ENCODE assay signal across 26 cellular contexts in genomic region chr20:46185353-46185752, GRCh38.
A peak's percentile ranks its signal among the peaks of the same experiment; 100 is the strongest.
DNase-seq lines count a peak whose midpoint lies in the region; ATAC-seq, FAIRE-seq and TF ChIP-seq lines count a peak whose summit lies in the region.
"Had no signal": no experiment of that assay in that cellular context is flagged by ENCODE, and none has a peak within 500 bp of the region (broad histone marks: within the 10 kb centered on the region; RNA-seq: fewer than 3 reads in every experiment).

No MANE protein-coding gene starts in this region.

- WGBS in K562 (ENCODE audit: insufficient coverage, low coverage, missing lambda C conversion rate), result 2% methylated on average over 3 of the region's 3 CpGs

- no peak for FAIRE-seq in K562 (lab: Jason Lieb, UNC)
- FAIRE-seq: A549, D721Med, GM12878, GM19239 had no signal

- TF ChIP-seq POLR2A in K562 (conservative IDR thresholded peaks at IDR 0.05), result no peak

- H3K27ac ChIP-seq in HEK293 (ENCODE audit: extremely low read depth, low read depth, low read length) (no peak overlapping the region), K562 (ENCODE audit: extremely low read depth, low read depth, low read length) (no peak overlapping the region)
- H3K27ac ChIP-seq: A549; BLaER1 treated with 17β-estradiol and CSF1 and Interleukin-3, amounts not matched to agents 10 nM and 100 nM; GM23248 had no signal

- in situ Hi-C loops in K562 (cut with MboI), result no loop called here

- H3K4me3 ChIP-seq in HEK293 (ENCODE audit: low read depth, low read length) (no peak overlapping the region), K562 (no peak overlapping the region)
- H3K4me3 ChIP-seq: A549; BLaER1 treated with 17β-estradiol and CSF1 and Interleukin-3, amounts not matched to agents 10 nM and 100 nM; GM12878; GM23248 had no signal

- H3K4me2 ChIP-seq in K562 (ENCODE audit: insufficient read depth, low read length), result no peak overlapping the region
- H3K4me2 ChIP-seq: A549; BLaER1 treated with 17β-estradiol and CSF1 and Interleukin-3, amounts not matched to agents 10 nM and 100 nM had no signal

- intact Hi-C loops in K562 (cut with micrococcal nuclease), result no loop called here

- H3K27me3 ChIP-seq in K562 (ENCODE audit: control insufficient read depth in 2 of 2, insufficient read depth in 2 of 2, low read length in 2 of 2), result peaks cover 2 to 29% of the 10 kb centered on the region in 2 experiments; a peak in 2 of 5 replicates
- H3K27me3 ChIP-seq: BE2C; BLaER1 treated with 17β-estradiol and CSF1 and Interleukin-3, amounts not matched to agents 10 nM and 100 nM had no signal

- no peaks in the 10 kb centered on the region for H3K4me1 Mint-ChIP-seq in neural crest cell
- H3K4me1 Mint-ChIP-seq: CD14-positive monocyte; CD8-positive, alpha-beta memory T cell had no signal

- no peaks in the 10 kb centered on the region for H3K9me3 Mint-ChIP-seq in neural crest cell
- H3K9me3 Mint-ChIP-seq: CD4-positive, alpha-beta T cell; CD8-positive, alpha-beta memory T cell; H9; HFFc6 had no signal

- POLR2A ChIA-PET in HEK293 (lab: Yijun Ruan, JAX) (no interaction called here), K562 (lab: Yijun Ruan, JAX) (interaction anchor here (1.4 kb wide), 1 partner anchor 12 kb away, joined by 3 read pairs; no protein-coding TSS in a partner anchor)

- no peak for TF ChIP-seq EP300 in K562 (IDR thresholded peaks at IDR 0.05; ENCODE audit: low read length)

- CTCF ChIA-PET in HEK293 (lab: Yijun Ruan, JAX) (interaction anchor here (2.9 kb wide), 1 partner anchor 11 kb away, joined by 10 read pairs; no protein-coding TSS in a partner anchor), K562 (lab: Yijun Ruan, JAX; ENCODE audit: low intra/inter-chr PET ratio) (interaction anchor here (0.7 kb wide), 1 partner anchor 830 kb away, joined by 6 read pairs; no protein-coding TSS in a partner anchor)

- no peak overlapping the region for H2AFZ ChIP-seq in K562 (ENCODE audit: low read depth, low read length)
- H2AFZ ChIP-seq: GM23248 had no signal

- no peak for TF ChIP-seq RAD21 in K562 (CRISPR knock-in tag; conservative IDR thresholded peaks at IDR 0.05 in 1 of 2, IDR thresholded peaks at IDR 0.05 in 1 of 2)

- no peak for ATAC-seq in K562
- ATAC-seq: A549, GM12878, HCT116 had no signal

- peaks cover 25% of the 10 kb centered on the region for H3K27me3 Mint-ChIP-seq in neural crest cell (ENCODE audit: low read depth)

- no peaks in the 10 kb centered on the region for H3K4me1 ChIP-seq in HEK293 (ENCODE audit: control insufficient read depth, insufficient read depth, low read length)
- no peaks in the 10 kb centered on the region for H3K4me1 ChIP-seq in K562 (replicated peaks in 1 of 2; ENCODE audit: control insufficient read depth in 2 of 2, insufficient read depth in 2 of 2, low read length in 2 of 2)
- H3K4me1 ChIP-seq: A549 had no signal

- no peak overlapping the region for H3K9ac ChIP-seq in K562 (ENCODE audit: insufficient read depth in 1 of 2, low read depth in 2 of 2, low read length in 2 of 2)
- H3K9ac ChIP-seq: BLaER1 treated with 17β-estradiol and CSF1 and Interleukin-3, amounts not matched to agents 10 nM and 100 nM; GM23248 had no signal

- no peak for TF ChIP-seq CTCF in HEK293 (tag by site-specific recombination; IDR thresholded peaks at IDR 0.05)
- no peak for TF ChIP-seq CTCF in K562 (IDR thresholded peaks at IDR 0.05 in 2 of 3, conservative IDR thresholded peaks at IDR 0.05 in 1 of 3; ENCODE audit: insufficient read depth in 2 of 3, low read depth in 1 of 3, low read length in 3 of 3)
- TF ChIP-seq CTCF in neural crest cell (conservative IDR thresholded peaks at IDR 0.05), result no peak

- H3K27ac Mint-ChIP-seq in neural crest cell (ENCODE audit: unreplicated experiment), result peak overlapping the region; percentile 27
- H3K27ac Mint-ChIP-seq: CD14-positive monocyte; CD4-positive, alpha-beta T cell; CD8-positive, alpha-beta memory T cell; H9; HFFc6 had no signal

- H3K4me3 Mint-ChIP-seq in neural crest cell, result no peak overlapping the region
- H3K4me3 Mint-ChIP-seq: CD14-positive monocyte; CD4-positive, alpha-beta T cell; CD8-positive, alpha-beta memory T cell; H9; HFFc6 had no signal

- H3K36me3 Mint-ChIP-seq in neural crest cell (ENCODE audit: low read depth), result no peaks in the 10 kb centered on the region
- H3K36me3 Mint-ChIP-seq: CD14-positive monocyte; CD8-positive, alpha-beta memory T cell had no signal

- BruUV-seq in K562 (replicated peaks; lab: Mats Ljungman, UMichigan), result no TSS peak

- H3K9me1 ChIP-seq in K562 (ENCODE audit: control insufficient read depth, insufficient read depth, low read length), result no peaks in the 10 kb centered on the region

- H3K36me3 ChIP-seq in HEK293 (ENCODE audit: control insufficient read depth in 2 of 2, insufficient read depth in 1 of 2, low read length in 2 of 2) (no peaks in the 10 kb centered on the region), K562 (ENCODE audit: control insufficient read depth, insufficient read depth, low read length) (no peaks in the 10 kb centered on the region)
- H3K36me3 ChIP-seq: BE2C; BLaER1 treated with 17β-estradiol and CSF1 and Interleukin-3, amounts not matched to agents 10 nM and 100 nM had no signal

- H4K20me1 ChIP-seq in K562 (replicated peaks; ENCODE audit: control insufficient read depth, insufficient read depth, low read length), result peaks cover 15% of the 10 kb centered on the region; the same call in 1 of the 2 replicates

- H3K79me2 ChIP-seq in K562 (ENCODE audit: control insufficient read depth, insufficient read depth, low read length), result no peaks in the 10 kb centered on the region

- H3K9me3 ChIP-seq in HEK293 (ENCODE audit: control insufficient read depth, insufficient read depth, low read depth, low read length) (no peaks in the 10 kb centered on the region), K562 (replicated peaks; ENCODE audit: control insufficient read depth, insufficient read depth, low read depth, low read length) (no peaks in the 10 kb centered on the region)
- H3K9me3 ChIP-seq: A549; BE2C; BLaER1 treated with 17β-estradiol and CSF1 and Interleukin-3, amounts not matched to agents 10 nM and 100 nM had no signal

- no peak for DNase-seq in K562 (ENCODE audit: extremely low read depth in 1 of 4, low spot score in 3 of 4)
- no peak for DNase-seq in neural crest cell (ENCODE audit: low read depth, low spot score)
- no peak for DNase-seq in RPMI8226
- DNase-seq in activated CD4-positive, alpha-beta T cell treated with anti-CD3 and anti-CD28 coated beads for 4 hours, result no peak
- no peak for DNase-seq in NCI-H2029 treated with DMSO at 0.1 percent for 48 hours (lab: John Stamatoyannopoulos, UW)
- DNase-seq: 8988T; ACHN; AML-193; BE2C; CD4-positive, alpha-beta T cell; CD8-positive, alpha-beta memory T cell; DMS 273 treated with DMSO at 0.1 percent for 48 hours; DMS79; EL; GDM1; GM23248; H9; HFFc6 had no signal

TF ChIP-seq in HEK293, 187 proteins besides CTCF, POLR2A, EP300 and RAD21:
- no peak for TF ChIP-seq ZNF138 (tag by site-specific recombination; IDR thresholded peaks at IDR 0.05; ENCODE audit: borderline replicate concordance)
- TF ChIP-seq ZNF513 (tag by site-specific recombination; IDR thresholded peaks at IDR 0.05), result no peak
- no peak for TF ChIP-seq ZNF211 (tag by site-specific recombination; IDR thresholded peaks at IDR 0.05; ENCODE audit: low read depth)
- TF ChIP-seq ZNF324 (tag by site-specific recombination; IDR thresholded peaks at IDR 0.05), result no peak
- peak; percentile 68 for TF ChIP-seq ZNF121 (tag by site-specific recombination; IDR thresholded peaks at IDR 0.05)

TF ChIP-seq in K562, 482 proteins besides CTCF, POLR2A, EP300 and RAD21:
- peak; percentile 96 for TF ChIP-seq ZNF121 (CRISPR knock-in tag; conservative IDR thresholded peaks at IDR 0.05)
- peak; percentile 52 for TF ChIP-seq RBM25 (IDR thresholded peaks at IDR 0.05; ENCODE audit: low read depth, low read length, severe bottlenecking)
- no peak for TF ChIP-seq ARNT (IDR thresholded peaks at IDR 0.05)

Comparison
In these comparisons a context has a peak if more than half of its experiments do, and no peak if none do; other contexts are left out.
1. Of the 44 proteins assayed by ChIP-seq in both K562 and HEK293: peak only in K562: none; only in HEK293: none; in both: ZNF121; in neither: 43.